14 cellular contexts compared by ENCODE assay signal in genomic region chr1:6386371-6386949, GRCh38. TPM values are rescaled to one million over a fixed set of nuclear protein-coding genes. Genes with fewer than 3 reads are reported as not detected.
DNase-seq lines count a peak whose midpoint lies in the region; ATAC-seq and TF ChIP-seq lines count a peak whose summit lies in the region.
"Had no signal": no experiment of that assay in that cellular context is flagged by ENCODE, and none has a peak within 500 bp of the region (broad histone marks: within the 10 kb centered on the region; RNA-seq: fewer than 3 reads in every experiment).

No MANE protein-coding gene starts in this region.

- peak; percentile 68 for DNase-seq in A172 (ENCODE audit: low spot score)
- DNase-seq in HT1080 (ENCODE audit: low read depth): peak; percentile 86
- no peak for DNase-seq in NAMALWA (ENCODE audit: low spot score)
- no peak for DNase-seq in aorta
- DNase-seq in left lung: no peak
- DNase-seq in stimulated activated naive CD8-positive, alpha-beta T cell treated with anti-CD3 and anti-CD28 coated beads, Interleukin-15, Interleukin-2, amounts not matched to agents 100 U/mL and 50 U/mL, for 24 hours: no peak
- DNase-seq: effector CD4-positive, alpha-beta T cell; GOT3; immature natural killer cell; stimulated activated CD4-positive, alpha-beta T cell treated with anti-CD3 and anti-CD28 coated beads, Interleukin-4, amount 100 ng/mL, for 4 hours had no signal

- H3K4me3 Mint-ChIP-seq in brain: peak overlapping the region in 2 of 5 experiments; percentile 12 to 16
- H3K4me3 Mint-ChIP-seq: activated T-helper 1 cell treated with anti-CD3 and anti-CD28 coated beads, Interleukin-12 subunit alpha, Interleukin-12 subunit beta, Interleukin-2, Interleukin-4 antibody, amounts not matched to agents 30 ng/mL and 10 ng/mL and 1 ng/mL, durations not matched to agents 14 hours and 24 hours and 36 hours; immature natural killer cell had no signal

- H3K4me1 Mint-ChIP-seq in brain: peaks cover 56% of the 10 kb centered on the region
- H3K4me1 Mint-ChIP-seq: immature natural killer cell had no signal

- intact Hi-C loops in aorta (cut with DNase I): no loop called here
- intact Hi-C loops in left lung (cut with DNase I): no loop called here

- H3K9me3 Mint-ChIP-seq in brain: peaks cover 0 to 23% (median 7%) of the 10 kb centered on the region in 5 experiments
- H3K9me3 Mint-ChIP-seq: activated T-helper 1 cell treated with anti-CD3 and anti-CD28 coated beads, Interleukin-12 subunit alpha, Interleukin-12 subunit beta, Interleukin-2, Interleukin-4 antibody, amounts not matched to agents 30 ng/mL and 10 ng/mL and 1 ng/mL, durations not matched to agents 14 hours and 24 hours and 36 hours had no signal

- H3K27ac Mint-ChIP-seq in brain: peak overlapping the region in 4 of 5 experiments; percentile 2 to 89 (median 55)
- H3K27ac Mint-ChIP-seq: activated T-helper 1 cell treated with anti-CD3 and anti-CD28 coated beads, Interleukin-12 subunit alpha, Interleukin-12 subunit beta, Interleukin-2, Interleukin-4 antibody, amounts not matched to agents 30 ng/mL and 10 ng/mL and 1 ng/mL, durations not matched to agents 14 hours and 24 hours and 36 hours; immature natural killer cell had no signal

- H3K36me3 ChIP-seq in iPS-20b (ENCODE audit: insufficient read depth, low read depth, low read length) (no peaks in the 10 kb centered on the region), aorta (ENCODE audit: control insufficient read depth in 1 of 2, insufficient read depth in 2 of 2, low read length in 1 of 2) (no peaks in the 10 kb centered on the region), left lung (no peaks in the 10 kb centered on the region)
- H3K36me3 ChIP-seq: pancreas had no signal

- ATAC-seq in aorta (ENCODE audit: low FRiP score) (no peak), left lung (no peak)
- no peak for ATAC-seq in stimulated activated naive CD8-positive, alpha-beta T cell treated with anti-CD3 and anti-CD28 coated beads, Interleukin-15, Interleukin-2, amounts not matched to agents 100 U/mL and 50 U/mL, for 24 hours

- H3K4me1 ChIP-seq in iPS-20b (ENCODE audit: insufficient read depth, low read length) (peaks cover 26% of the 10 kb centered on the region), aorta (ENCODE audit: control insufficient read depth in 1 of 2, insufficient read depth in 2 of 2, low read length in 2 of 2) (no peaks in the 10 kb centered on the region), left lung (peaks cover 0 to 7% of the 10 kb centered on the region in 2 donors)

- TF ChIP-seq CTCF in brain (conservative IDR thresholded peaks at IDR 0.05) (no peak), left lung (IDR thresholded peaks at IDR 0.05) (no peak)

- H3K27ac ChIP-seq in iPS-20b (ENCODE audit: low read length) (peak overlapping the region; percentile 85), aorta (ENCODE audit: low read depth in 1 of 2, low read length in 2 of 2) (no peak overlapping the region), left lung (no peak overlapping the region)
- H3K27ac ChIP-seq: pancreas had no signal

- H3K4me3 ChIP-seq in iPS-20b (ENCODE audit: low read length): peak overlapping the region; percentile 51
- no peak overlapping the region for H3K4me3 ChIP-seq in aorta (ENCODE audit: low read length in 2 of 2)
- no peak overlapping the region for H3K4me3 ChIP-seq in left lung
- H3K4me3 ChIP-seq: pancreas had no signal

- peaks cover 5% of the 10 kb centered on the region for H3K27me3 Mint-ChIP-seq in brain

- H3K9me3 ChIP-seq in iPS-20b (ENCODE audit: insufficient read depth, low read depth, low read length) (no peaks in the 10 kb centered on the region), aorta (ENCODE audit: control insufficient read depth, low read length) (no peaks in the 10 kb centered on the region), left lung (peaks cover 0 to 4% of the 10 kb centered on the region in 2 donors)
- H3K9me3 ChIP-seq: pancreas had no signal

- H3K9ac ChIP-seq in iPS-20b (ENCODE audit: low read depth, low read length): peak overlapping the region; percentile 74; the same call in 1 of the 2 replicates

- H3K27me3 ChIP-seq in iPS-20b (ENCODE audit: insufficient read depth, low read length) (no peaks in the 10 kb centered on the region), aorta (ENCODE audit: control insufficient read depth in 1 of 2, insufficient read depth in 2 of 2, low read length in 1 of 2) (no peaks in the 10 kb centered on the region), left lung (no peaks in the 10 kb centered on the region)
- H3K27me3 ChIP-seq: pancreas had no signal

- 90 to 92% methylated on average over 10 of the region's 10 CpGs for whole genome bisulfite sequencing in aorta, 2 donors

- peaks cover 47% of the 10 kb centered on the region for H3K36me3 Mint-ChIP-seq in brain
- H3K36me3 Mint-ChIP-seq: immature natural killer cell had no signal

RNA-seq across cellular contexts. Expression of gene ACOT7, which starts 7.1 kb away (rescaled TPM):
- 44.2 and 55.3 TPM in 2 replicates for total RNA-seq in A172 (2014; rRNA removed; shearing (Covaris generic))
- 101 and 179 TPM in 2 replicates for total RNA-seq in HT1080 (2014; rRNA removed; shearing (Covaris generic))
- 251 and 252 TPM in 2 replicates for polyA plus RNA-seq in HT1080 (2015; cell fraction: cytosol; rRNA removed)
- polyA plus RNA-seq in HT1080 (2015; cell fraction: nucleus; rRNA removed): 169 and 180 TPM in 2 replicates
- polyA plus RNA-seq in brain (ENCODE audit: insufficient read depth, low read depth, low replicate concordance): 117 TPM
- total RNA-seq in aorta: 10 to 100 TPM; 12.5 to 20.9 TPM
- polyA plus RNA-seq in aorta: 10 to 100 TPM; 14.4 to 22.6 TPM
- 10 to 100 TPM; 28.8 to 30.1 TPM for total RNA-seq in left lung

RNA-seq across cellular contexts. Expression of gene HES2, which starts 33.3 kb away (rescaled TPM):
- 2.0 and 3.9 TPM in 2 replicates for total RNA-seq in A172 (2014; rRNA removed; shearing (Covaris generic))
- 0.08 and 0.13 TPM in 2 replicates for total RNA-seq in HT1080 (2014; rRNA removed; shearing (Covaris generic))
- polyA plus RNA-seq in HT1080 (2015; cell fraction: cytosol; rRNA removed): 0.41 and 0.98 TPM in 2 replicates
- 0.81 and 1.2 TPM in 2 replicates for polyA plus RNA-seq in HT1080 (2015; cell fraction: nucleus; rRNA removed)
- polyA plus RNA-seq in brain (ENCODE audit: insufficient read depth, low read depth, low replicate concordance) (not detected), aorta (1 to 10 TPM in 1 of 2 donors, not detected in 1; 1.4 TPM)
- total RNA-seq in aorta (under 1 TPM in 1 of 2 donors, not detected in 1; 0.49 TPM), left lung (1 to 10 TPM; 1.6 to 6.6 TPM)
- polyA plus RNA-seq: immature natural killer cell, pancreas had no signal

RNA-seq across cellular contexts. Expression of gene ESPN, which starts 38.1 kb away (rescaled TPM):
- total RNA-seq in A172 (2014; rRNA removed; shearing (Covaris generic)): 4.0 TPM in 1 of 2 replicates, not detected in the other
- not detected in 2 replicates for total RNA-seq in HT1080 (2014; rRNA removed; shearing (Covaris generic))
- 0.51 and 0.60 TPM in 2 replicates for polyA plus RNA-seq in HT1080 (2015; cell fraction: cytosol; rRNA removed)
- polyA plus RNA-seq in HT1080 (2015; cell fraction: nucleus; rRNA removed): 0.16 and 0.37 TPM in 2 replicates
- polyA plus RNA-seq in brain (ENCODE audit: insufficient read depth, low read depth, low replicate concordance): 23.7 TPM
- under 1 TPM; 0.29 to 0.84 TPM for total RNA-seq in aorta
- polyA plus RNA-seq in aorta: 10 to 100 TPM in 1 of 2 donors, under 1 TPM in 1; 0.54 to 28.7 TPM
- 1 to 10 TPM; 1.2 to 3.7 TPM for total RNA-seq in left lung
- polyA plus RNA-seq: immature natural killer cell had no signal

Comparison
In these comparisons a context has a peak if more than half of its experiments do, and no peak if none do; other contexts are left out.
1. DNase-seq: peak in A172 (single experiment) and HT1080 (single experiment); none in NAMALWA (single experiment), aorta (0 of 2), left lung (0 of 2) and stimulated activated naive CD8-positive, alpha-beta T cell treated with anti-CD3 and anti-CD28 coated beads, Interleukin-15, Interleukin-2, amounts not matched to agents 100 U/mL and 50 U/mL, for 24 hours (single experiment).